In genomic region chr9:89614319-89614892, GRCh38 we compare ENCODE assay signal across 18 cellular contexts. TPM values are rescaled to one million over a fixed set of nuclear protein-coding genes. Genes with fewer than 3 reads are reported as not detected.
DNase-seq lines count a peak whose midpoint lies in the region; ATAC-seq and TF ChIP-seq lines count a peak whose summit lies in the region.
"Had no signal": no experiment of that assay in that cellular context is flagged by ENCODE, and none has a peak within 500 bp of the region (broad histone marks: within the 10 kb centered on the region; RNA-seq: fewer than 3 reads in every experiment).

No MANE protein-coding gene starts in this region.

- no peak overlapping the region for H4K12ac ChIP-seq in trophoblast cell (ENCODE audit: low read depth, low read length)

- H4K20me1 ChIP-seq in KMS-11 (ENCODE audit: insufficient read depth): no peaks in the 10 kb centered on the region

- H2AK5ac ChIP-seq in trophoblast cell (ENCODE audit: low read length): no peak overlapping the region

- peaks cover 2% of the 10 kb centered on the region for H3K36me3 Mint-ChIP-seq in T-helper 17 cell (ENCODE audit: low read depth)
- H3K36me3 Mint-ChIP-seq: CD4-positive, CD25-positive, alpha-beta regulatory T cell had no signal

- H3K4me1 Mint-ChIP-seq in T-helper 17 cell: peaks cover 5% of the 10 kb centered on the region
- H3K4me1 Mint-ChIP-seq: B cell; CD4-positive, CD25-positive, alpha-beta regulatory T cell had no signal

- no peak overlapping the region for H3K18ac ChIP-seq in trophoblast cell (ENCODE audit: low read length)

- H3K9ac ChIP-seq in KMS-11 (no peak overlapping the region), trophoblast cell (ENCODE audit: low read length) (no peak overlapping the region)

- WGBS in trophoblast cell (ENCODE audit: extremely low coverage, insufficient coverage, insufficient read length): no CpG with 5 or more reads among the region's 5 CpGs

- ATAC-seq in T-helper 17 cell (no peak), HG03521 (IDR thresholded peaks at IDR 0.05; ENCODE audit: unreplicated experiment) (no peak)
- ATAC-seq: PC-3 had no signal

- H3K4me3 Mint-ChIP-seq in T-helper 17 cell: no peak overlapping the region
- H3K4me3 Mint-ChIP-seq: B cell had no signal

- H3K23ac ChIP-seq in trophoblast cell (ENCODE audit: low read length): no peak overlapping the region

- no peak overlapping the region for H2BK120ac ChIP-seq in trophoblast cell (ENCODE audit: insufficient read depth, low read length, poor library complexity)

- H3K27ac ChIP-seq in KMS-11 (no peak overlapping the region), trophoblast cell (ENCODE audit: low read depth, low read length) (no peak overlapping the region)
- no peak overlapping the region for H3K27ac ChIP-seq in effector memory CD4-positive, alpha-beta T cell (ENCODE audit: insufficient read depth, low read length, poor library complexity, severe bottlenecking)
- H3K27ac ChIP-seq: SJCRH30 had no signal

- H3K4me2 ChIP-seq in KMS-11 (peak overlapping the region; percentile 52), trophoblast cell (ENCODE audit: low read length) (no peak overlapping the region)

- H3K9me3 ChIP-seq in T-helper 17 cell (ENCODE audit: control insufficient read depth, low read length, poor library complexity, severe bottlenecking): no peaks in the 10 kb centered on the region
- peaks cover 4% of the 10 kb centered on the region for H3K9me3 ChIP-seq in trophoblast cell (ENCODE audit: insufficient read depth, low read depth, low read length)
- no peaks in the 10 kb centered on the region for H3K9me3 ChIP-seq in effector memory CD4-positive, alpha-beta T cell (ENCODE audit: control insufficient read depth, low read length)
- H3K9me3 ChIP-seq: Caco-2, SJCRH30 had no signal

- no peak overlapping the region for H2BK12ac ChIP-seq in trophoblast cell (ENCODE audit: low read length)

- no peak overlapping the region for H3K4me3 ChIP-seq in KMS-11 (IDR thresholded peaks at IDR 0.05; ENCODE audit: insufficient read depth, low read depth, low read length)
- no peak overlapping the region for H3K4me3 ChIP-seq in trophoblast cell (ENCODE audit: low read depth, low read length)
- H3K4me3 ChIP-seq in effector memory CD4-positive, alpha-beta T cell (ENCODE audit: insufficient read depth, low read depth, low read length, poor library complexity, severe bottlenecking): no peak overlapping the region
- H3K4me3 ChIP-seq: SJCRH30 had no signal

- H4K8ac ChIP-seq in trophoblast cell (ENCODE audit: low read depth, low read length): peak overlapping the region; percentile 25

- H3K79me2 ChIP-seq in KMS-11 (ENCODE audit: insufficient read depth, low read depth) (no peaks in the 10 kb centered on the region), trophoblast cell (ENCODE audit: control insufficient read depth, insufficient read depth, low read length, poor library complexity) (no peaks in the 10 kb centered on the region)

- TF ChIP-seq CTCF in KMS-11 (conservative IDR thresholded peaks at IDR 0.05; ENCODE audit: low read depth, low read length): no peak

- H3K36me3 ChIP-seq in KMS-11 (ENCODE audit: insufficient read depth) (no peaks in the 10 kb centered on the region), trophoblast cell (ENCODE audit: control insufficient read depth in 1 of 2, insufficient read depth in 2 of 2, low read length in 2 of 2) (no peaks in the 10 kb centered on the region)
- no peaks in the 10 kb centered on the region for H3K36me3 ChIP-seq in effector memory CD4-positive, alpha-beta T cell (ENCODE audit: control insufficient read depth, insufficient read depth, low read length)
- H3K36me3 ChIP-seq: SJCRH30 had no signal

- H3K27me3 ChIP-seq in KMS-11 (ENCODE audit: insufficient read depth, low read depth) (peaks cover 11% of the 10 kb centered on the region; the same call in 1 of the 2 replicates), trophoblast cell (ENCODE audit: insufficient read depth, low read length) (no peaks in the 10 kb centered on the region)
- H3K27me3 ChIP-seq in effector memory CD4-positive, alpha-beta T cell (replicated peaks; ENCODE audit: control insufficient read depth, insufficient read depth, low read length, poor library complexity, severe bottlenecking): no peaks in the 10 kb centered on the region
- H3K27me3 ChIP-seq: SJCRH30 had no signal

- no peak overlapping the region for H2BK5ac ChIP-seq in trophoblast cell (ENCODE audit: low read depth, low read length, poor library complexity)

- H3K4me1 ChIP-seq in KMS-11 (ENCODE audit: low read depth, poor library complexity, severe bottlenecking) (peaks cover 19% of the 10 kb centered on the region), trophoblast cell (ENCODE audit: control insufficient read depth in 1 of 2, insufficient read depth in 2 of 2, low read length in 2 of 2) (peaks cover 10 to 14% of the 10 kb centered on the region in 2 experiments)
- no peaks in the 10 kb centered on the region for H3K4me1 ChIP-seq in effector memory CD4-positive, alpha-beta T cell (ENCODE audit: control insufficient read depth, insufficient read depth, low read length, poor library complexity, severe bottlenecking)
- H3K4me1 ChIP-seq: Caco-2, SJCRH30 had no signal

- peak overlapping the region; percentile 41 for H3K27ac Mint-ChIP-seq in T-helper 17 cell
- H3K27ac Mint-ChIP-seq: B cell; CD4-positive, CD25-positive, alpha-beta regulatory T cell had no signal

- DNase-seq in T-helper 17 cell (no peak), kidney glomerular epithelial cell (lab: John Stamatoyannopoulos, UW) (peak; percentile 25), trophoblast cell (peak; percentile 89 to 96), hepatic stellate cell (ENCODE audit: low spot score) (no peak)
- no peak for DNase-seq in effector memory CD4-positive, alpha-beta T cell
- DNase-seq: Caco-2; CD4-positive, CD25-positive, alpha-beta regulatory T cell; DMS153; Karpas-422; NCI-H1105 treated with DMSO at 0.1 percent for 48 hours; NCI-H187; NCI-H510A; NCI-H82; PC-3; SJCRH30 had no signal

- peak overlapping the region; percentile 5 for H3K14ac ChIP-seq in trophoblast cell (ENCODE audit: low read length)

- H2AFZ ChIP-seq in KMS-11 (ENCODE audit: low read depth): no peak overlapping the region
- no peak overlapping the region for H2AFZ ChIP-seq in trophoblast cell (ENCODE audit: insufficient read depth, low read length, poor library complexity)

- H3K79me1 ChIP-seq in trophoblast cell (ENCODE audit: low read length): peaks cover 16% of the 10 kb centered on the region

- no peak overlapping the region for H3K4ac ChIP-seq in trophoblast cell (ENCODE audit: low read depth, low read length)

- H4K91ac ChIP-seq in trophoblast cell (ENCODE audit: low read depth, low read length): peak overlapping the region; percentile 45

- H3K27me3 Mint-ChIP-seq in T-helper 17 cell: no peaks in the 10 kb centered on the region

RNA-seq across cellular contexts. Expression of gene GADD45G, which starts 9.6 kb away (rescaled TPM):
- 10 to 100 TPM; 14.3 to 15.1 TPM for total RNA-seq in T-helper 17 cell
- polyA plus RNA-seq in trophoblast cell (2013): 140 and 155 TPM in 2 replicates

Comparison
In these comparisons a context has a peak if more than half of its experiments do, and no peak if none do; other contexts are left out.
1. DNase-seq: peak in kidney glomerular epithelial cell (single experiment) and trophoblast cell (2 of 2); none in T-helper 17 cell (0 of 3), hepatic stellate cell (single experiment) and effector memory CD4-positive, alpha-beta T cell (0 of 3).